ENCODE assay signal across 1 cellular context in genomic region chr6:2957696-2958330, GRCh38.
TF ChIP-seq lines count a peak whose summit lies in the region.

No MANE protein-coding gene starts in this region.

TF ChIP-seq in HepG2, 621 proteins besides CTCF, POLR2A, EP300 and RAD21:
- TF ChIP-seq ZNF414 (CRISPR knock-in tag; IDR thresholded peaks at IDR 0.05) (0 out of 2 replicates have a peak, but pooled peaks have one; percentile 45), ZNF674 (CRISPR knock-in tag; IDR thresholded peaks at IDR 0.05; ENCODE audit: low read depth) (no peak)
